Comparison of ENCODE assay signal across 25 cellular contexts in the genomic region with DNA sequence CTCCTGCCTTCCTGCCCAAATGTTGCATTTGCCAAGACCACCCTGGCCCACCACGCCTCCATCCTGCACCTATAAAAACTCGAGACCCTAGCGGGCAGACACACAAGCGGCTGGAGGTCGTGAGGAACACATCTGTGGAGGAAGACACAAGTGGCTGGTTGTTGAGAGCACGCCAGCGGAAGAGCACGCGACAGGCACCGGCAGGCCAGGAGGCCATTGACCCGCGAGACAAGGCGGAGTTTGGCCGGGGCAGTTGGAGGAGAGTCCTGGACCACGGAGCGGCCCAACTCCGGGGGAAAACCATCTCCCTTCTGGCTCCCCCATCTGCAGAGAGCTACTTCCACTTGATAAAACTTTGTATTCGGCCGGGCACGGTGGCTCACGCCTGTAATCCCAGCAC.
DNase-seq lines count a peak whose midpoint lies in the region; ATAC-seq, FAIRE-seq and TF ChIP-seq lines count a peak whose summit lies in the region.
"Had no signal": no experiment of that assay in that cellular context is flagged by ENCODE, and none has a peak within 500 bp of the region (broad histone marks: within the 10 kb centered on the region; RNA-seq: fewer than 3 reads in every experiment).

No MANE protein-coding gene starts in this region.

- H3K4me2 ChIP-seq in H1 (ENCODE audit: insufficient read depth in 1 of 2, low read depth in 2 of 2, low read length in 2 of 2), result no peak overlapping the region
- H3K4me2 ChIP-seq in neuronal stem cell (ENCODE audit: insufficient read depth, low read length, poor library complexity, severe bottlenecking), result no peak overlapping the region
- H3K4me2 ChIP-seq: BLaER1 had no signal

- no peak overlapping the region for H4K5ac ChIP-seq in H1 (ENCODE audit: insufficient read length, low read depth, low read length)

- CTCF ChIA-PET in H1 (lab: Charles Lee; ENCODE audit: partially characterized antibody), result interaction anchor here (1.3 kb wide), 1 partner anchor 8 kb away, joined by 4 read pairs; no protein-coding TSS in a partner anchor

- no peak overlapping the region for H2BK20ac ChIP-seq in H1 (ENCODE audit: low read length)

- no peak overlapping the region for H3K14ac ChIP-seq in H1 (ENCODE audit: insufficient read length)
- H3K14ac ChIP-seq in neuronal stem cell (ENCODE audit: low read length), result peak overlapping the region; percentile 63

- TF ChIP-seq CTCF in H1 (IDR thresholded peaks at IDR 0.05; ENCODE audit: control extremely low read depth in 1 of 3, insufficient read depth in 1 of 3, low read depth in 1 of 3, low read length in 3 of 3), result no peak
- no peak for TF ChIP-seq CTCF in spleen (IDR thresholded peaks at IDR 0.05 in 8 of 11, conservative IDR thresholded peaks at IDR 0.05 in 3 of 11)

- H3K23ac ChIP-seq in H1 (ENCODE audit: insufficient read length), result no peak overlapping the region
- no peak overlapping the region for H3K23ac ChIP-seq in neuronal stem cell (ENCODE audit: low read depth, low read length, poor library complexity)

- H2BK12ac ChIP-seq in H1 (ENCODE audit: low read depth, low read length) (no peak overlapping the region), neuronal stem cell (ENCODE audit: low read length) (no peak overlapping the region)

- POLR2A ChIA-PET in H1 (lab: Charles Lee; ENCODE audit: partially characterized antibody), result no interaction called here

- TF ChIP-seq POLR2A in H1 (IDR thresholded peaks at IDR 0.05; ENCODE audit: control extremely low read depth in 1 of 2, low read depth in 2 of 2, low read length in 2 of 2), result no peak
- TF ChIP-seq POLR2A in spleen (IDR thresholded peaks at IDR 0.05), result no peak

- H2AK5ac ChIP-seq in H1 (ENCODE audit: low read depth, low read length), result no peak overlapping the region
- H2AK5ac ChIP-seq in neuronal stem cell (ENCODE audit: low read depth, low read length), result no peak overlapping the region

- peaks cover 0 to 6% of the 10 kb centered on the region in 2 experiments; a peak in 1 of 4 replicates for H3K9me3 ChIP-seq in H1 (ENCODE audit: insufficient read depth in 2 of 2, low read depth in 1 of 2, low read length in 1 of 2)
- peaks cover 0 to 4% of the 10 kb centered on the region in 2 donors for H3K9me3 ChIP-seq in neuronal stem cell (replicated peaks in 1 of 2; ENCODE audit: control insufficient read depth in 2 of 2, insufficient read depth in 1 of 2, low read depth in 1 of 2, low read length in 2 of 2)
- H3K9me3 ChIP-seq in spleen, result no peaks in the 10 kb centered on the region
- H3K9me3 ChIP-seq: BE2C had no signal

- H3K27ac ChIP-seq in H1 (ENCODE audit: low read depth, low read length) (no peak overlapping the region), neuronal stem cell (replicated peaks; ENCODE audit: low read length) (no peak overlapping the region), spleen (no peak overlapping the region)
- H3K27ac ChIP-seq: BLaER1 had no signal

- peaks cover 0 to 7% (median 1%) of the 10 kb centered on the region in 4 experiments; a peak in 2 of 7 replicates for H3K4me1 ChIP-seq in H1 (replicated peaks in 1 of 4; ENCODE audit: control insufficient read depth in 3 of 4, insufficient read depth in 4 of 4, low read length in 3 of 4)
- H3K4me1 ChIP-seq in neuronal stem cell (ENCODE audit: control insufficient read depth in 2 of 2, insufficient read depth in 1 of 2, low read depth in 1 of 2, low read length in 2 of 2), result peaks cover 0 to 4% of the 10 kb centered on the region in 2 donors
- no peaks in the 10 kb centered on the region for H3K4me1 ChIP-seq in spleen
- H3K4me1 ChIP-seq: BE2C, BLaER1 had no signal

- H4K91ac ChIP-seq in H1 (replicated peaks; ENCODE audit: insufficient read length, low read length) (peak overlapping the region; percentile 45), neuronal stem cell (ENCODE audit: low read depth, low read length, poor library complexity) (no peak overlapping the region)

- H3K18ac ChIP-seq in H1 (ENCODE audit: extremely low read depth, low read length) (no peak overlapping the region), neuronal stem cell (ENCODE audit: low read length) (no peak overlapping the region)

- TF ChIP-seq EP300 in H1 (IDR thresholded peaks at IDR 0.05; ENCODE audit: borderline replicate concordance in 1 of 2, low read depth in 2 of 2, low read length in 2 of 2), result no peak

- ATAC-seq in GM21825 (IDR thresholded peaks at IDR 0.05; ENCODE audit: unreplicated experiment), result no peak
- ATAC-seq in GM21576 (IDR thresholded peaks at IDR 0.05; ENCODE audit: unreplicated experiment), result no peak

- no peak overlapping the region for H3K4ac ChIP-seq in H1 (replicated peaks; ENCODE audit: insufficient read length, low read depth, low read length)
- no peak overlapping the region for H3K4ac ChIP-seq in neuronal stem cell (ENCODE audit: low read length)

- FAIRE-seq in H1 (lab: Jason Lieb, UNC), result no peak
- FAIRE-seq: A204.1, GM12891, GM19239 had no signal

- WGBS in H1 (ENCODE audit: extremely low coverage in 1 of 2, insufficient coverage in 1 of 2, insufficient read length in 1 of 2, insufficient replicate concordance in 2 of 2, low coverage in 1 of 2, low lambda C conversion rate in 2 of 2, missing lambda C conversion rate in 1 of 2), 2 experiments, result 96% methylated on average over 21 of the region's 21 CpGs; no CpG with 5 or more reads in 1 of the 2 experiments
- no CpG with 5 or more reads among the region's 21 CpGs for WGBS in neuronal stem cell (ENCODE audit: extremely low coverage in 2 of 2, insufficient read length in 2 of 2, insufficient replicate concordance in 1 of 2), 2 donors
- 93 to 97% (median 95%) methylated on average over 19 to 21 of the region's 21 CpGs for WGBS in spleen, 5 donors

- H3K4me3 ChIP-seq in H1 (ENCODE audit: extremely low read depth in 1 of 4, insufficient read depth in 2 of 4, low read depth in 3 of 4, low read length in 4 of 4) (no peak overlapping the region), neuronal stem cell (ENCODE audit: low read length in 2 of 2) (no peak overlapping the region), spleen (no peak overlapping the region)
- H3K4me3 ChIP-seq: BLaER1 had no signal

- H3K9ac ChIP-seq in H1 (replicated peaks in 1 of 4; ENCODE audit: extremely low read depth in 1 of 4, low read depth in 3 of 4, low read length in 3 of 4), result no peak overlapping the region
- no peak overlapping the region for H3K9ac ChIP-seq in neuronal stem cell (ENCODE audit: low read depth, low read length, poor library complexity)
- H3K9ac ChIP-seq: BLaER1 had no signal

- H3K36me3 ChIP-seq in H1 (ENCODE audit: control insufficient read depth in 2 of 4, insufficient read depth in 4 of 4, low read length in 3 of 4) (no peaks in the 10 kb centered on the region), neuronal stem cell (replicated peaks in 1 of 2; ENCODE audit: control insufficient read depth in 2 of 2, insufficient read depth in 2 of 2, low read length in 2 of 2) (no peaks in the 10 kb centered on the region), spleen (no peaks in the 10 kb centered on the region)
- H3K36me3 ChIP-seq: BE2C, BLaER1 had no signal

- H3K79me1 ChIP-seq in H1 (ENCODE audit: low read depth, low read length) (no peaks in the 10 kb centered on the region), neuronal stem cell (ENCODE audit: low read depth, low read length) (no peaks in the 10 kb centered on the region)

- H2BK120ac ChIP-seq in H1 (replicated peaks; ENCODE audit: low read depth, low read length), result no peak overlapping the region
- H2BK120ac ChIP-seq in neuronal stem cell (ENCODE audit: low read depth, low read length), result no peak overlapping the region

- intact Hi-C loops in spleen (cut with DNase I; ENCODE audit: low total_unique reads), result no loop called here

- DNase-seq in H1 (ENCODE audit: low read depth in 1 of 2, low spot score in 2 of 2) (no peak), neuronal stem cell (ENCODE audit: low spot score) (no peak), spleen (peak; percentile 63)
- DNase-seq in stimulated activated CD4-positive, alpha-beta T cell treated with anti-CD3 and anti-CD28 coated beads, Interleukin-12 subunit alpha, Interleukin-12 subunit beta, amount 100 ng/mL, for 4 hours, result no peak
- DNase-seq: 8988T; ACHN; BE2C; C1 segment of cervical spinal cord; CD4-positive, alpha-beta memory T cell; CD4-positive, CD25-positive, alpha-beta regulatory T cell; CD8-positive, alpha-beta memory T cell; COR-L47; DMS 273 treated with DMSO at 0.1 percent for 48 hours; DMS153; DMS53; DMS79; DND-41; EL; GDM1 had no signal

- H3K27me3 ChIP-seq in H1 (replicated peaks in 1 of 4; ENCODE audit: control insufficient read depth in 3 of 4, extremely low read depth in 1 of 4, insufficient read depth in 3 of 4, low read length in 3 of 4), result no peaks in the 10 kb centered on the region
- no peaks in the 10 kb centered on the region for H3K27me3 ChIP-seq in neuronal stem cell (ENCODE audit: control insufficient read depth in 3 of 3, insufficient read depth in 3 of 3, low read depth in 1 of 3, low read length in 3 of 3)
- no peaks in the 10 kb centered on the region for H3K27me3 ChIP-seq in spleen (replicated peaks in 1 of 7)
- H3K27me3 ChIP-seq: BE2C, BLaER1 had no signal

- no peaks in the 10 kb centered on the region for H3K23me2 ChIP-seq in H1 (ENCODE audit: low read depth, low read length)

- no peak overlapping the region for H2AFZ ChIP-seq in H1 (ENCODE audit: low read length)
- no peak overlapping the region for H2AFZ ChIP-seq in neuronal stem cell (ENCODE audit: low read length)

- H2BK5ac ChIP-seq in H1 (ENCODE audit: low read depth, low read length) (0 out of 2 replicates have a peak overlapping the region, but pooled peaks have one; percentile 21), neuronal stem cell (ENCODE audit: low read length) (no peak overlapping the region)

- H4K8ac ChIP-seq in H1 (ENCODE audit: extremely low read depth, insufficient read depth, low read length) (no peak overlapping the region), neuronal stem cell (ENCODE audit: low read depth, low read length) (no peak overlapping the region)

- H2BK15ac ChIP-seq in H1 (ENCODE audit: low read length), result no peak overlapping the region
- H2BK15ac ChIP-seq in neuronal stem cell (ENCODE audit: low read length), result no peak overlapping the region

- H3K56ac ChIP-seq in H1 (replicated peaks; ENCODE audit: insufficient read length, low read depth, low read length), result no peak overlapping the region

- H3K79me2 ChIP-seq in H1 (ENCODE audit: control insufficient read depth in 1 of 2, insufficient read depth in 2 of 2, low read length in 2 of 2), result no peaks in the 10 kb centered on the region

- H4K20me1 ChIP-seq in H1 (replicated peaks in 1 of 2; ENCODE audit: control insufficient read depth in 1 of 2, insufficient read depth in 2 of 2, low read length in 2 of 2), result no peaks in the 10 kb centered on the region
- H4K20me1 ChIP-seq: BLaER1 had no signal

- TF ChIP-seq RAD21 in H1 (IDR thresholded peaks at IDR 0.05 in 1 of 2, conservative IDR thresholded peaks at IDR 0.05 in 1 of 2; ENCODE audit: low read depth in 2 of 2, low read length in 2 of 2), result no peak

TF ChIP-seq in H1, 55 proteins besides CTCF, POLR2A, EP300 and RAD21 (continues in another document):
- TF ChIP-seq SP1 (IDR thresholded peaks at IDR 0.05; ENCODE audit: low read depth, low read length) (no peak), TCF12 (IDR thresholded peaks at IDR 0.05; ENCODE audit: low read depth, low read length) (no peak), RXRA (IDR thresholded peaks at IDR 0.05; ENCODE audit: insufficient read depth, low read depth, low read length) (no peak), CBX5 (IDR thresholded peaks at IDR 0.05; ENCODE audit: low read depth, low read length) (no peak), KDM1A (IDR thresholded peaks at IDR 0.05; ENCODE audit: borderline replicate concordance, low read length) (no peak)
